Comparison of ENCODE assay signal across 17 cellular contexts in the genomic region with DNA sequence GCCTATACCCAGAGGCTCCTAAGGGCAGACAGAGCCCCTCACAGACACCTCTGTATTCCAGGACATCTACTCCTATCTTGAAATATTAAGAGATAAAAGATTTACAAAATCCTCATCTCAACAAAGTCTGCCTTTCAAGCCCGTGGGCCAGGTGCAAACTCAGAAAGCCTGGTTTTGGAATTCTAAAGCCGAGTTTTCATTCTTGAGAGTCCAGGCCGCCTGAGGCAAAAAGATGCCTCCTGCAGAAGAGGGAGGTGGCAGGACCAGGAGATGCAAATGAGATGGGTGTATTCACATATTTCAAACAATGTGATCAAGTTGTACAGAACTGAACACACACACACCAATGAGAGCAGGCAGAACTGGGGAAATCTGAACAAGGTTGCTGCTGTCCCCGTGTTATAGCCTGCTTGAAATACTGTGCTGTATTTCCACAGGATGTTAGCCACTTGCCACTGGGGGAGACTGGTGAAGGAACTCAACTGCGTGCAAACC. TPM values are rescaled to one million over a fixed set of nuclear protein-coding genes. Genes with fewer than 3 reads are reported as not detected.
A peak's percentile ranks its signal among the peaks of the same experiment; 100 is the strongest.
DNase-seq lines count a peak whose midpoint lies in the region; TF ChIP-seq lines count a peak whose summit lies in the region.
"Had no signal": no experiment of that assay in that cellular context is flagged by ENCODE, and none has a peak within 500 bp of the region (broad histone marks: within the 10 kb centered on the region; RNA-seq: fewer than 3 reads in every experiment).

No MANE protein-coding gene starts in this region.

- H3K9me3 ChIP-seq in sigmoid colon (no peaks in the 10 kb centered on the region), mammary epithelial cell (replicated peaks; ENCODE audit: insufficient read depth, low read length) (no peaks in the 10 kb centered on the region)

- WGBS in sigmoid colon, 2 donors = 90 to 91% methylated on average over 5 of the region's 5 CpGs
- WGBS in mammary epithelial cell (ENCODE audit: low coverage, missing lambda C conversion rate) = 95% methylated on average over 5 of the region's 5 CpGs

- H3K79me2 ChIP-seq in mammary epithelial cell (ENCODE audit: insufficient read depth, low read length) = no peaks in the 10 kb centered on the region

- H3K4me3 ChIP-seq in sigmoid colon (no peak overlapping the region), mammary epithelial cell (replicated peaks in 1 of 3; ENCODE audit: insufficient read depth in 1 of 3, low read depth in 2 of 3, low read length in 3 of 3) (no peak overlapping the region)
- H3K4me3 ChIP-seq: A549; BLaER1 treated with 17β-estradiol and CSF1 and Interleukin-3, amounts not matched to agents 10 nM and 100 nM had no signal

- TF ChIP-seq CTCF in CD14-positive monocyte (IDR thresholded peaks at IDR 0.05) = no peak
- no peak for TF ChIP-seq CTCF in mesothelial cell of epicardium (IDR thresholded peaks at IDR 0.05; ENCODE audit: unreplicated experiment)
- no peak for TF ChIP-seq CTCF in sigmoid colon (IDR thresholded peaks at IDR 0.05)
- no peak for TF ChIP-seq CTCF in mammary epithelial cell (conservative IDR thresholded peaks at IDR 0.05 in 1 of 2, IDR thresholded peaks at IDR 0.05 in 1 of 2; ENCODE audit: extremely low read depth in 1 of 2, insufficient read depth in 1 of 2, low read depth in 1 of 2, low read length in 2 of 2)

- DNase-seq in CD14-positive monocyte (ENCODE audit: low spot score) (peak; percentile 5), astrocyte of the hippocampus (ENCODE audit: low read depth, low spot score) (peak; percentile 1), mesothelial cell of epicardium (ENCODE audit: low spot score in 2 of 2, unreplicated experiment in 2 of 2) (peak in 1 of 2 experiments; percentile 39), sigmoid colon (no peak), mammary epithelial cell (no peak), medulla oblongata (ENCODE audit: extremely low spot score) (no peak)
- DNase-seq in stimulated activated CD4-positive, alpha-beta T cell treated with anti-CD3 and anti-CD28 coated beads, Interleukin-4, amount 100 ng/mL, for 4 hours = no peak
- DNase-seq in activated effector memory CD4-positive, alpha-beta T cell treated with anti-CD3 and anti-CD28 coated beads, Interleukin-2, amount 50 U/mL, for 16 hours = no peak
- DNase-seq: NCI-H1417 treated with DMSO at 0.1 percent for 48 hours, NCI-H187 treated with DMSO at 0.1 percent for 48 hours, NCI-H2227 treated with DMSO at 0.1 percent for 48 hours, NCI-H510A treated with DMSO at 0.1 percent for 48 hours, NCI-H774, Right ventricle myocardium superior had no signal

- no peak overlapping the region for H3K4me2 ChIP-seq in mammary epithelial cell (ENCODE audit: insufficient read depth, low read depth, low read length)
- H3K4me2 ChIP-seq: A549, KMS-11 had no signal

- H3K27me3 Mint-ChIP-seq in CD14-positive monocyte (ENCODE audit: low read depth in 3 of 3) (peaks cover 5 to 19% (median 5%) of the 10 kb centered on the region in 3 donors), mesothelial cell of epicardium (ENCODE audit: low read depth) (no peaks in the 10 kb centered on the region)

- H3K36me3 Mint-ChIP-seq in CD14-positive monocyte (no peaks in the 10 kb centered on the region), mesothelial cell of epicardium (peaks cover under 1% of the 10 kb centered on the region)

- no peaks in the 10 kb centered on the region for H4K20me1 ChIP-seq in mammary epithelial cell (ENCODE audit: insufficient read depth, low read length)

- H3K36me3 ChIP-seq in sigmoid colon (no peaks in the 10 kb centered on the region), mammary epithelial cell (ENCODE audit: insufficient read depth, low read length) (no peaks in the 10 kb centered on the region)
- H3K36me3 ChIP-seq: BLaER1 treated with 17β-estradiol and CSF1 and Interleukin-3, amounts not matched to agents 10 nM and 100 nM had no signal

- TF ChIP-seq EP300 in sigmoid colon (IDR thresholded peaks at IDR 0.05) = no peak

- H3K4me1 Mint-ChIP-seq in CD14-positive monocyte (peaks cover 7% of the 10 kb centered on the region), mesothelial cell of epicardium (peaks cover 26% of the 10 kb centered on the region)

- intact Hi-C loops in CD14-positive monocyte (cut with micrococcal nuclease) = loop anchor here in 1 of 2 donors (10.0 kb wide), 2 partner anchors 178 to 428 kb away; no protein-coding TSS in a partner anchor
- intact Hi-C loops in sigmoid colon (cut with DNase I) = loop anchor here (10.0 kb wide), 1 partner anchor 1548 kb away; no protein-coding TSS in a partner anchor
- intact Hi-C loops in mammary epithelial cell (cut with micrococcal nuclease) = no loop called here

- no peak overlapping the region for H3K4me3 Mint-ChIP-seq in CD14-positive monocyte
- no peak overlapping the region for H3K4me3 Mint-ChIP-seq in mesothelial cell of epicardium

- no peak overlapping the region for H3K27ac Mint-ChIP-seq in CD14-positive monocyte
- peak overlapping the region; percentile 66 for H3K27ac Mint-ChIP-seq in mesothelial cell of epicardium

- dilution Hi-C loops in mammary epithelial cell (cut with HindIII; ENCODE audit: low sequenced_read_pairs) = no loop called here

- H2AFZ ChIP-seq in mammary epithelial cell (ENCODE audit: low read depth, low read length) = no peak overlapping the region

- H3K4me1 ChIP-seq in sigmoid colon = peaks cover 0 to 35% (median 23%) of the 10 kb centered on the region in 4 donors
- peaks cover 7% of the 10 kb centered on the region for H3K4me1 ChIP-seq in mammary epithelial cell (ENCODE audit: insufficient read depth, low read length)

- H3K27me3 ChIP-seq in sigmoid colon (no peaks in the 10 kb centered on the region), mammary epithelial cell (ENCODE audit: insufficient read depth, low read length) (no peaks in the 10 kb centered on the region)

- H3K27ac ChIP-seq in sigmoid colon (peak overlapping the region; percentile 50 to 89 (median 74)), mammary epithelial cell (ENCODE audit: insufficient read depth, low read depth, low read length) (no peak overlapping the region)
- H3K27ac ChIP-seq: A549; BLaER1 treated with 17β-estradiol and CSF1 and Interleukin-3, amounts not matched to agents 10 nM and 100 nM; KMS-11 had no signal

- no peak for TF ChIP-seq POLR2A in sigmoid colon (IDR thresholded peaks at IDR 0.05)

- no peak overlapping the region for H3K9ac ChIP-seq in mammary epithelial cell (ENCODE audit: insufficient read depth, low read length)
- H3K9ac ChIP-seq: BLaER1 treated with 17β-estradiol and CSF1 and Interleukin-3, amounts not matched to agents 10 nM and 100 nM; KMS-11 had no signal

- peaks cover 0 to 6% (median 4%) of the 10 kb centered on the region in 7 donors for H3K9me3 Mint-ChIP-seq in CD14-positive monocyte
- peaks cover 2% of the 10 kb centered on the region for H3K9me3 Mint-ChIP-seq in mesothelial cell of epicardium

- CTCF ChIA-PET in mammary epithelial cell (lab: Charles Lee; ENCODE audit: low non-redundant PET) = no interaction called here

- in situ Hi-C loops in mammary epithelial cell (cut with MboI; ENCODE audit: low sequenced_read_pairs in 2 of 2) = no loop called here

- no TSS peak for BruUV-seq in mammary epithelial cell (replicated peaks; lab: Mats Ljungman, UMichigan)

RNA-seq across cellular contexts. Expression of a gene that starts 7.7 kb away (rescaled TPM):
- polyA plus RNA-seq in CD14-positive monocyte (1 to 10 TPM; 2.9 to 4.0 TPM), sigmoid colon (10 to 100 TPM; 12.0 to 25.1 (median 12.7) TPM), mammary epithelial cell (13.2 TPM)
- total RNA-seq in mesothelial cell of epicardium (139 to 141 TPM (median 141 TPM) in 3 replicates), sigmoid colon (10 to 100 TPM; 13.2 to 27.4 (median 17.1) TPM), mammary epithelial cell (10 to 100 TPM; 22.7 to 61.0 TPM)
- 11.2 TPM for polyA minus RNA-seq in mammary epithelial cell

Comparison
In these comparisons a context has a peak if more than half of its experiments do, and no peak if none do; other contexts are left out.
1. DNase-seq: peak in CD14-positive monocyte (single experiment) and astrocyte of the hippocampus (single experiment); none in sigmoid colon (single experiment), mammary epithelial cell (single experiment), medulla oblongata (single experiment), stimulated activated CD4-positive, alpha-beta T cell treated with anti-CD3 and anti-CD28 coated beads, Interleukin-4, amount 100 ng/mL, for 4 hours (0 of 2) and activated effector memory CD4-positive, alpha-beta T cell treated with anti-CD3 and anti-CD28 coated beads, Interleukin-2, amount 50 U/mL, for 16 hours (single experiment).